In genomic region chr11:68224606-68225005, GRCh38 we compare ENCODE assay signal across 21 cellular contexts. TPM values are rescaled to one million over a fixed set of nuclear protein-coding genes. Genes with fewer than 3 reads are reported as not detected.
DNase-seq lines count a peak whose midpoint lies in the region; ATAC-seq, FAIRE-seq and TF ChIP-seq lines count a peak whose summit lies in the region.
"Had no signal": no experiment of that assay in that cellular context is flagged by ENCODE, and none has a peak within 500 bp of the region (broad histone marks: within the 10 kb centered on the region; RNA-seq: fewer than 3 reads in every experiment).

No MANE protein-coding gene starts in this region.

- H3K4me1 Mint-ChIP-seq in stimulated activated naive B cell treated with anti-CD40 and anti-IgM and Interleukin-4, amounts not matched to agents 10 μg/mL and 1 μg/mL and 100 μg/mL, for 72 hours: peaks cover 1 to 5% of the 10 kb centered on the region in 2 donors
- H3K4me1 Mint-ChIP-seq: B cell had no signal

- H4K8ac ChIP-seq in H1 (ENCODE audit: extremely low read depth, insufficient read depth, low read length): no peak overlapping the region

- H3K27me3 ChIP-seq in H7 (ENCODE audit: control insufficient read depth, insufficient read depth, low read length) (no peaks in the 10 kb centered on the region), H1 (replicated peaks in 1 of 4; ENCODE audit: control insufficient read depth in 3 of 4, extremely low read depth in 1 of 4, insufficient read depth in 3 of 4, low read length in 3 of 4) (peaks cover 0 to 2% (median 0%) of the 10 kb centered on the region in 4 experiments; a peak in 1 of 7 replicates), heart left ventricle (no peaks in the 10 kb centered on the region)
- H3K27me3 ChIP-seq: BLaER1 treated with 17β-estradiol and CSF1 and Interleukin-3, amounts not matched to agents 10 nM and 100 nM had no signal

- DNase-seq in H7 (peak; percentile 13), H1 (ENCODE audit: low read depth in 1 of 2, low spot score in 2 of 2) (no peak), NCI-H2107 treated with DMSO at 0.1 percent for 48 hours (lab: John Stamatoyannopoulos, UW; ENCODE audit: unreplicated experiment) (no peak), heart left ventricle (no peak)
- no peak for DNase-seq in stimulated activated naive B cell treated with anti-CD40 and anti-IgM and Interleukin-4, amounts not matched to agents 10 μg/mL and 1 μg/mL and 100 μg/mL, for 72 hours
- DNase-seq: AML-193; Calu3; CD4-positive, alpha-beta T cell; CD8-positive, alpha-beta T cell; DMS79 treated with DMSO at 0.1 percent for 48 hours; GF-D8 had no signal

- 92% methylated on average over 11 of the region's 11 CpGs; no CpG with 5 or more reads in 1 of the 2 experiments for WGBS in H1 (ENCODE audit: extremely low coverage in 1 of 2, insufficient coverage in 1 of 2, insufficient read length in 1 of 2, insufficient replicate concordance in 2 of 2, low coverage in 1 of 2, low lambda C conversion rate in 2 of 2, missing lambda C conversion rate in 1 of 2), 2 experiments
- WGBS in heart left ventricle, 4 donors: 82 to 92% (median 91%) methylated on average over 6 to 11 of the region's 11 CpGs

- FAIRE-seq in H1 (lab: Jason Lieb, UNC): no peak
- FAIRE-seq: A549, D721Med, G401.6, GM12891, GM19239 had no signal

- peak overlapping the region; percentile 77 for H3K4ac ChIP-seq in H1 (replicated peaks; ENCODE audit: insufficient read length, low read depth, low read length)

- no peak overlapping the region for H2AK5ac ChIP-seq in H1 (ENCODE audit: low read depth, low read length)

- H3K4me3 Mint-ChIP-seq in stimulated activated naive B cell treated with anti-CD40 and anti-IgM and Interleukin-4, amounts not matched to agents 10 μg/mL and 1 μg/mL and 100 μg/mL, for 72 hours: no peak overlapping the region
- H3K4me3 Mint-ChIP-seq: B cell; CD4-positive, alpha-beta T cell; CD8-positive, alpha-beta T cell had no signal

- ATAC-seq in stimulated activated naive B cell treated with anti-CD40 and anti-IgM and Interleukin-4, amounts not matched to agents 10 μg/mL and 1 μg/mL and 100 μg/mL, for 72 hours (replicated peaks): no peak
- ATAC-seq in heart left ventricle: no peak
- ATAC-seq: A549; CD8-positive, alpha-beta T cell had no signal

- TF ChIP-seq CTCF in H1 (IDR thresholded peaks at IDR 0.05; ENCODE audit: control extremely low read depth in 1 of 3, insufficient read depth in 1 of 3, low read depth in 1 of 3, low read length in 3 of 3) (no peak), heart left ventricle (IDR thresholded peaks at IDR 0.05) (no peak)

- TF ChIP-seq RAD21 in H1 (IDR thresholded peaks at IDR 0.05 in 1 of 2, conservative IDR thresholded peaks at IDR 0.05 in 1 of 2; ENCODE audit: low read depth in 2 of 2, low read length in 2 of 2): no peak

- no peak overlapping the region for H3K14ac ChIP-seq in H1 (ENCODE audit: insufficient read length)

- TF ChIP-seq POLR2A in H1 (IDR thresholded peaks at IDR 0.05; ENCODE audit: control extremely low read depth in 1 of 2, low read depth in 2 of 2, low read length in 2 of 2) (no peak), heart left ventricle (IDR thresholded peaks at IDR 0.05) (no peak)

- no peak overlapping the region for H2AFZ ChIP-seq in H1 (ENCODE audit: low read length)

- H3K23me2 ChIP-seq in H1 (ENCODE audit: low read depth, low read length): no peaks in the 10 kb centered on the region

- no peak overlapping the region for H4K5ac ChIP-seq in H1 (ENCODE audit: insufficient read length, low read depth, low read length)

- no peak overlapping the region for H3K27ac ChIP-seq in H1 (ENCODE audit: low read depth, low read length)
- H3K27ac ChIP-seq in heart left ventricle: no peak overlapping the region
- H3K27ac ChIP-seq: 22Rv1; A549; BLaER1 treated with 17β-estradiol and CSF1 and Interleukin-3, amounts not matched to agents 10 nM and 100 nM; C4-2B had no signal

- no peak overlapping the region for H2BK15ac ChIP-seq in H1 (ENCODE audit: low read length)

- H3K9ac ChIP-seq in H1 (replicated peaks in 1 of 4; ENCODE audit: extremely low read depth in 1 of 4, low read depth in 3 of 4, low read length in 3 of 4): no peak overlapping the region
- H3K9ac ChIP-seq: BLaER1 treated with 17β-estradiol and CSF1 and Interleukin-3, amounts not matched to agents 10 nM and 100 nM had no signal

- H3K27ac Mint-ChIP-seq in stimulated activated naive B cell treated with anti-CD40 and anti-IgM and Interleukin-4, amounts not matched to agents 10 μg/mL and 1 μg/mL and 100 μg/mL, for 72 hours: peak overlapping the region; percentile 56
- H3K27ac Mint-ChIP-seq: B cell; CD4-positive, alpha-beta T cell; CD8-positive, alpha-beta T cell had no signal

- H3K79me1 ChIP-seq in H1 (ENCODE audit: low read depth, low read length): no peaks in the 10 kb centered on the region

- H3K79me2 ChIP-seq in H1 (ENCODE audit: control insufficient read depth in 1 of 2, insufficient read depth in 2 of 2, low read length in 2 of 2): no peaks in the 10 kb centered on the region

- peaks cover 2 to 4% of the 10 kb centered on the region in 2 experiments; a peak in 2 of 4 replicates for H3K9me3 ChIP-seq in H1 (ENCODE audit: insufficient read depth in 2 of 2, low read depth in 1 of 2, low read length in 1 of 2)
- H3K9me3 ChIP-seq in heart left ventricle: peaks cover 0 to 8% (median 0%) of the 10 kb centered on the region in 12 donors

- H3K56ac ChIP-seq in H1 (replicated peaks; ENCODE audit: insufficient read length, low read depth, low read length): no peak overlapping the region

- CTCF ChIA-PET in H1 (lab: Charles Lee; ENCODE audit: partially characterized antibody): interaction anchor here (0.8 to 1.6 kb wide), 3 partner anchors 21 to 264 kb away, joined by 3 read pairs; no protein-coding TSS in a partner anchor

- H2BK120ac ChIP-seq in H1 (replicated peaks; ENCODE audit: low read depth, low read length): no peak overlapping the region

- peaks cover 0 to 2% of the 10 kb centered on the region in 2 experiments for H4K20me1 ChIP-seq in H1 (replicated peaks in 1 of 2; ENCODE audit: control insufficient read depth in 1 of 2, insufficient read depth in 2 of 2, low read length in 2 of 2)
- H4K20me1 ChIP-seq: BLaER1 treated with 17β-estradiol and CSF1 and Interleukin-3, amounts not matched to agents 10 nM and 100 nM had no signal

- H3K18ac ChIP-seq in H1 (ENCODE audit: extremely low read depth, low read length): no peak overlapping the region

- POLR2A ChIA-PET in H1 (lab: Charles Lee; ENCODE audit: partially characterized antibody): interaction anchor here (1.1 to 3.7 kb wide), 2 partner anchors 10 to 172 kb away, joined by 4 to 17 read pairs; partner anchors contain the start of gene KMT5B

- H3K36me3 Mint-ChIP-seq in stimulated activated naive B cell treated with anti-CD40 and anti-IgM and Interleukin-4, amounts not matched to agents 10 μg/mL and 1 μg/mL and 100 μg/mL, for 72 hours: peaks cover 2 to 6% of the 10 kb centered on the region in 2 donors
- H3K36me3 Mint-ChIP-seq: CD8-positive, alpha-beta T cell had no signal

- H3K9me3 Mint-ChIP-seq in stimulated activated naive B cell treated with anti-CD40 and anti-IgM and Interleukin-4, amounts not matched to agents 10 μg/mL and 1 μg/mL and 100 μg/mL, for 72 hours: peaks cover 7 to 8% of the 10 kb centered on the region in 2 donors

- H3K36me3 ChIP-seq in H7 (replicated peaks; ENCODE audit: control insufficient read depth, insufficient read depth, low read length) (no peaks in the 10 kb centered on the region), H1 (ENCODE audit: control insufficient read depth in 2 of 4, insufficient read depth in 4 of 4, low read length in 3 of 4) (no peaks in the 10 kb centered on the region), heart left ventricle (no peaks in the 10 kb centered on the region)
- H3K36me3 ChIP-seq: BLaER1 treated with 17β-estradiol and CSF1 and Interleukin-3, amounts not matched to agents 10 nM and 100 nM had no signal

- 0 out of 2 replicates have a peak overlapping the region, but pooled peaks have one; percentile 18 for H2BK20ac ChIP-seq in H1 (ENCODE audit: low read length)

- H4K91ac ChIP-seq in H1 (replicated peaks; ENCODE audit: insufficient read length, low read length): no peak overlapping the region

- peaks cover 7 to 12% of the 10 kb centered on the region in 2 donors for H3K27me3 Mint-ChIP-seq in stimulated activated naive B cell treated with anti-CD40 and anti-IgM and Interleukin-4, amounts not matched to agents 10 μg/mL and 1 μg/mL and 100 μg/mL, for 72 hours
- H3K27me3 Mint-ChIP-seq: B cell; CD4-positive, alpha-beta T cell had no signal

- TF ChIP-seq EP300 in H1 (IDR thresholded peaks at IDR 0.05; ENCODE audit: borderline replicate concordance in 1 of 2, low read depth in 2 of 2, low read length in 2 of 2): no peak

- intact Hi-C loops in heart left ventricle (cut with DNase I): no loop called here

- no peak overlapping the region for H2BK5ac ChIP-seq in H1 (ENCODE audit: low read depth, low read length)

- no peak overlapping the region for H3K4me2 ChIP-seq in H1 (ENCODE audit: insufficient read depth in 1 of 2, low read depth in 2 of 2, low read length in 2 of 2)
- H3K4me2 ChIP-seq: A549; BLaER1 treated with 17β-estradiol and CSF1 and Interleukin-3, amounts not matched to agents 10 nM and 100 nM had no signal

- no peak overlapping the region for H2BK12ac ChIP-seq in H1 (ENCODE audit: low read depth, low read length)

- no peak overlapping the region for H3K4me3 ChIP-seq in H7 (ENCODE audit: insufficient read depth, low read depth, low read length)
- no peak overlapping the region for H3K4me3 ChIP-seq in H1 (ENCODE audit: extremely low read depth in 1 of 4, insufficient read depth in 2 of 4, low read depth in 3 of 4, low read length in 4 of 4)
- no peak overlapping the region for H3K4me3 ChIP-seq in heart left ventricle
- H3K4me3 ChIP-seq: A549; BLaER1 treated with 17β-estradiol and CSF1 and Interleukin-3, amounts not matched to agents 10 nM and 100 nM had no signal

- H3K23ac ChIP-seq in H1 (ENCODE audit: insufficient read length): no peak overlapping the region

- H3K4me1 ChIP-seq in H1 (replicated peaks in 1 of 4; ENCODE audit: control insufficient read depth in 3 of 4, insufficient read depth in 4 of 4, low read length in 3 of 4) (no peaks in the 10 kb centered on the region), heart left ventricle (peaks cover 0 to 2% (median 0%) of the 10 kb centered on the region in 12 donors)
- H3K4me1 ChIP-seq: A549, Caco-2 had no signal

RNA-seq across cellular contexts. Expression of gene KMT5B, which starts 11.5 kb away (rescaled TPM):
- total RNA-seq in H7 (2014; rRNA removed; shearing (Covaris generic)): 17.5 and 22.8 TPM in 2 replicates
- 37.5 and 40.8 TPM in 2 replicates for total RNA-seq in H1 (2021; fragmentation: NEBNext Ultra II Directional; extraction: Animal tissue kit (Norgen Biotek cat#: 25700))
- polyA plus RNA-seq in H1 (2011; rRNA removed): 8.5 and 11.0 TPM in 2 replicates
- polyA plus RNA-seq in H1 (2011; cell fraction: cytosol; rRNA removed): 18.2 TPM
- polyA plus RNA-seq in H1 (2011; cell fraction: nucleus; rRNA removed): 8.2 TPM
- 28.2 to 39.3 TPM (median 33.1 TPM) in 4 replicates for polyA plus RNA-seq in H1 (2012, experiment 1 of 2)
- 2.3 TPM for polyA plus RNA-seq in H1 (2012, experiment 2 of 2)
- 23.7 TPM for polyA plus RNA-seq in H1 (2013, experiment 1 of 2)
- 24.4 TPM for polyA plus RNA-seq in H1 (2013, experiment 2 of 2)
- polyA minus RNA-seq in H1 (2011; rRNA and poly(A)+ RNA removed): 15.2 and 17.7 TPM in 2 replicates
- 20.6 TPM for polyA minus RNA-seq in H1 (2011; cell fraction: cytosol; rRNA and poly(A)+ RNA removed)
- polyA minus RNA-seq in H1 (2011; cell fraction: nucleus; rRNA and poly(A)+ RNA removed): 22.0 TPM
- 10 to 100 TPM; 21.5 to 37.0 (median 27.1) TPM for total RNA-seq in heart left ventricle
- polyA plus RNA-seq in heart left ventricle: 10 to 100 TPM; 15.5 to 15.8 TPM

RNA-seq across cellular contexts. Expression of gene C11orf24, which starts 47.2 kb away (rescaled TPM):
- total RNA-seq in H7 (2014; rRNA removed; shearing (Covaris generic)): 38.4 and 47.0 TPM in 2 replicates
- 45.3 and 45.4 TPM in 2 replicates for total RNA-seq in H1 (2021; fragmentation: NEBNext Ultra II Directional; extraction: Animal tissue kit (Norgen Biotek cat#: 25700))
- 51.7 and 63.5 TPM in 2 replicates for polyA plus RNA-seq in H1 (2011; rRNA removed)
- polyA plus RNA-seq in H1 (2011; cell fraction: cytosol; rRNA removed): 41.2 TPM
- 46.1 TPM for polyA plus RNA-seq in H1 (2011; cell fraction: nucleus; rRNA removed)
- 31.5 to 47.3 TPM (median 39.6 TPM) in 4 replicates for polyA plus RNA-seq in H1 (2012, experiment 1 of 2)
- 35.9 TPM for polyA plus RNA-seq in H1 (2012, experiment 2 of 2)
- polyA plus RNA-seq in H1 (2013, experiment 1 of 2): 70.2 TPM
- 79.0 TPM for polyA plus RNA-seq in H1 (2013, experiment 2 of 2)
- polyA minus RNA-seq in H1 (2011; rRNA and poly(A)+ RNA removed): 18.7 and 23.8 TPM in 2 replicates
- polyA minus RNA-seq in H1 (2011; cell fraction: cytosol; rRNA and poly(A)+ RNA removed): 33.8 TPM
- polyA minus RNA-seq in H1 (2011; cell fraction: nucleus; rRNA and poly(A)+ RNA removed): 28.2 TPM
- 10 to 100 TPM; 17.6 to 47.1 (median 31.6) TPM for total RNA-seq in heart left ventricle
- 10 to 100 TPM; 33.6 to 60.5 TPM for polyA plus RNA-seq in heart left ventricle
